Comparison of ENCODE assay signal across 8 cellular contexts in genomic region chr19:17338440-17339078, GRCh38. TPM values are rescaled to one million over a fixed set of nuclear protein-coding genes. Genes with fewer than 3 reads are reported as not detected.
DNase-seq lines count a peak whose midpoint lies in the region; ATAC-seq and TF ChIP-seq lines count a peak whose summit lies in the region.

No MANE protein-coding gene starts in this region.

- TF ChIP-seq CTCF in heart left ventricle (IDR thresholded peaks at IDR 0.05) (no peak), left lung (IDR thresholded peaks at IDR 0.05) (no peak), upper lobe of right lung (IDR thresholded peaks at IDR 0.05) (no peak)

- POLR2A ChIA-PET in activated naive CD8-positive, alpha-beta T cell treated with anti-CD3 and anti-CD28 coated beads, Interleukin-2, amount 10 ng/mL, durations not matched to agents 7 days and 5 days (lab: Charles Lee): interaction anchor here (1.0 to 1.6 kb wide), 3 partner anchors 10 to 57 kb away, joined by 3 to 5 read pairs (median 3); partner anchors contain the start of genes ANKLE1 and DDA1

- intact Hi-C loops in heart left ventricle (cut with DNase I): no loop called here
- intact Hi-C loops in cardiac septum (cut with DNase I): loop anchor here (5.0 kb wide), 1 partner anchor 36 kb away; the partner anchor contains the start of gene ABHD8
- intact Hi-C loops in left lung (cut with DNase I): no loop called here
- intact Hi-C loops in upper lobe of right lung (cut with DNase I): no loop called here

- H3K36me3 ChIP-seq in heart left ventricle (peaks cover 0 to 22% (median 8%) of the 10 kb centered on the region in 9 donors), left lung (peaks cover 0 to 8% of the 10 kb centered on the region in 2 donors), upper lobe of right lung (no peaks in the 10 kb centered on the region)

- peaks cover 0 to 37% (median 28%) of the 10 kb centered on the region in 12 donors for H3K4me1 ChIP-seq in heart left ventricle
- H3K4me1 ChIP-seq in left lung: peaks cover 12 to 43% of the 10 kb centered on the region in 2 donors
- H3K4me1 ChIP-seq in upper lobe of right lung: peaks cover 24% of the 10 kb centered on the region

- peak in 1 of 5 donors; percentile 73 for DNase-seq in heart left ventricle
- no peak for DNase-seq in cardiac septum (ENCODE audit: low spot score)
- DNase-seq in activated naive CD8-positive, alpha-beta T cell treated with anti-CD3 and anti-CD28 coated beads, Interleukin-2, amount 10 ng/mL, durations not matched to agents 7 days and 5 days: no peak
- peak in 1 of 2 donors; percentile 29 for DNase-seq in left lung
- no peak for DNase-seq in upper lobe of right lung
- no peak for DNase-seq in globus pallidus (ENCODE audit: low spot score)
- DNase-seq in NCI-H1048 (lab: John Stamatoyannopoulos, UW): no peak

- TF ChIP-seq POLR2A in heart left ventricle (IDR thresholded peaks at IDR 0.05) (no peak), GM18505 (IDR thresholded peaks at IDR 0.05; ENCODE audit: borderline replicate concordance, extremely low read depth, insufficient read depth, insufficient read length) (no peak)

- ATAC-seq in heart left ventricle: no peak
- ATAC-seq in activated naive CD8-positive, alpha-beta T cell treated with anti-CD3 and anti-CD28 coated beads, Interleukin-2, amount 10 ng/mL, durations not matched to agents 7 days and 5 days (ENCODE audit: low read depth): no peak
- ATAC-seq in left lung: no peak
- no peak for ATAC-seq in upper lobe of right lung
- ATAC-seq in GM18505 (IDR thresholded peaks at IDR 0.05; ENCODE audit: unreplicated experiment): no peak

- peak overlapping the region; percentile 96 for H3K27ac Mint-ChIP-seq in activated naive CD8-positive, alpha-beta T cell treated with anti-CD3 and anti-CD28 coated beads, Interleukin-2, amount 10 ng/mL, durations not matched to agents 7 days and 5 days

- H3K36me3 Mint-ChIP-seq in activated naive CD8-positive, alpha-beta T cell treated with anti-CD3 and anti-CD28 coated beads, Interleukin-2, amount 10 ng/mL, durations not matched to agents 7 days and 5 days: peaks cover 2% of the 10 kb centered on the region

- H3K4me1 Mint-ChIP-seq in activated naive CD8-positive, alpha-beta T cell treated with anti-CD3 and anti-CD28 coated beads, Interleukin-2, amount 10 ng/mL, durations not matched to agents 7 days and 5 days: peaks cover 22% of the 10 kb centered on the region

- H3K9me3 ChIP-seq in heart left ventricle (no peaks in the 10 kb centered on the region), left lung (no peaks in the 10 kb centered on the region), upper lobe of right lung (no peaks in the 10 kb centered on the region)

- H3K4me3 ChIP-seq in heart left ventricle (peak overlapping the region in 9 of 12 donors; percentile 45 to 96 (median 77)), left lung (peak overlapping the region; percentile 68 to 72), upper lobe of right lung (peak overlapping the region; percentile 95)

- WGBS in heart left ventricle, 4 donors: 90 to 94% (median 92%) methylated on average over 22 to 29 of the region's 29 CpGs

- no peaks in the 10 kb centered on the region for H3K27me3 Mint-ChIP-seq in activated naive CD8-positive, alpha-beta T cell treated with anti-CD3 and anti-CD28 coated beads, Interleukin-2, amount 10 ng/mL, durations not matched to agents 7 days and 5 days

- H3K27ac ChIP-seq in heart left ventricle (no peak overlapping the region), left lung (no peak overlapping the region), upper lobe of right lung (no peak overlapping the region)

- H3K27me3 ChIP-seq in heart left ventricle (no peaks in the 10 kb centered on the region), left lung (no peaks in the 10 kb centered on the region), upper lobe of right lung (no peaks in the 10 kb centered on the region)

- H3K4me3 Mint-ChIP-seq in activated naive CD8-positive, alpha-beta T cell treated with anti-CD3 and anti-CD28 coated beads, Interleukin-2, amount 10 ng/mL, durations not matched to agents 7 days and 5 days: peak overlapping the region; percentile 91

- H3K9me3 Mint-ChIP-seq in activated naive CD8-positive, alpha-beta T cell treated with anti-CD3 and anti-CD28 coated beads, Interleukin-2, amount 10 ng/mL, durations not matched to agents 7 days and 5 days: no peaks in the 10 kb centered on the region

RNA-seq across cellular contexts. Expression of gene GTPBP3, which starts 1.2 kb away (rescaled TPM):
- total RNA-seq in heart left ventricle (10 to 100 TPM in 7 of 9 donors, 1 to 10 TPM in 2; 6.3 to 20.1 (median 11.3) TPM), cardiac septum (9.8 TPM), left lung (10 to 100 TPM; 16.9 to 23.5 TPM), upper lobe of right lung (17.7 TPM)
- polyA plus RNA-seq in heart left ventricle: 10 to 100 TPM in 1 of 2 donors, 1 to 10 TPM in 1; 8.9 to 13.0 TPM
- 10 to 100 TPM; 41.8 to 46.7 TPM for total RNA-seq in activated naive CD8-positive, alpha-beta T cell treated with anti-CD3 and anti-CD28 coated beads, Interleukin-2, amount 10 ng/mL, durations not matched to agents 7 days and 5 days

RNA-seq across cellular contexts. Expression of gene ANO8, which starts 3.9 kb away (rescaled TPM):
- total RNA-seq in heart left ventricle (10 to 100 TPM in 2 of 9 donors, 1 to 10 TPM in 7; 6.4 to 11.0 (median 7.9) TPM), cardiac septum (7.3 TPM), left lung (10 to 100 TPM; 18.0 to 21.0 TPM), upper lobe of right lung (14.6 TPM)
- polyA plus RNA-seq in heart left ventricle: 1 to 10 TPM; 4.8 to 8.3 TPM
- 10 to 100 TPM; 19.5 to 23.1 TPM for total RNA-seq in activated naive CD8-positive, alpha-beta T cell treated with anti-CD3 and anti-CD28 coated beads, Interleukin-2, amount 10 ng/mL, durations not matched to agents 7 days and 5 days

RNA-seq across cellular contexts. Expression of gene DDA1, which starts 29.2 kb away (rescaled TPM):
- total RNA-seq in heart left ventricle (10 to 100 TPM; 13.9 to 47.1 (median 35.7) TPM), cardiac septum (38.8 TPM), left lung (10 to 100 TPM; 30.5 to 44.1 TPM), upper lobe of right lung (30.4 TPM)
- polyA plus RNA-seq in heart left ventricle: 10 to 100 TPM; 64.8 to 84.6 TPM
- total RNA-seq in activated naive CD8-positive, alpha-beta T cell treated with anti-CD3 and anti-CD28 coated beads, Interleukin-2, amount 10 ng/mL, durations not matched to agents 7 days and 5 days: 10 to 100 TPM; 44.1 to 46.7 TPM

RNA-seq across cellular contexts. Expression of gene MRPL34, which starts 32.9 kb away (rescaled TPM):
- total RNA-seq in heart left ventricle (100 to 1,000 TPM in 8 of 9 donors, 10 to 100 TPM in 1; 97.8 to 389 (median 174) TPM), cardiac septum (136 TPM), left lung (10 to 100 TPM; 72.9 to 91.9 TPM), upper lobe of right lung (84.9 TPM)
- polyA plus RNA-seq in heart left ventricle: 100 to 1,000 TPM; 296 to 325 TPM
- 10 to 100 TPM; 88.0 to 92.8 TPM for total RNA-seq in activated naive CD8-positive, alpha-beta T cell treated with anti-CD3 and anti-CD28 coated beads, Interleukin-2, amount 10 ng/mL, durations not matched to agents 7 days and 5 days

RNA-seq across cellular contexts. Expression of gene ABHD8, which starts 35.3 kb away (rescaled TPM):
- total RNA-seq in heart left ventricle: 10 to 100 TPM in 5 of 9 donors, 1 to 10 TPM in 4; 7.4 to 21.8 (median 10.3) TPM
- 10 to 100 TPM; 11.6 to 19.2 TPM for polyA plus RNA-seq in heart left ventricle
- 8.6 TPM for total RNA-seq in cardiac septum
- 10 to 100 TPM; 12.4 to 12.9 TPM for total RNA-seq in activated naive CD8-positive, alpha-beta T cell treated with anti-CD3 and anti-CD28 coated beads, Interleukin-2, amount 10 ng/mL, durations not matched to agents 7 days and 5 days
- total RNA-seq in left lung: 10 to 100 TPM; 16.9 to 17.1 TPM
- total RNA-seq in upper lobe of right lung: 17.1 TPM
